ENCODE assay signal across 26 cellular contexts in the genomic region with DNA sequence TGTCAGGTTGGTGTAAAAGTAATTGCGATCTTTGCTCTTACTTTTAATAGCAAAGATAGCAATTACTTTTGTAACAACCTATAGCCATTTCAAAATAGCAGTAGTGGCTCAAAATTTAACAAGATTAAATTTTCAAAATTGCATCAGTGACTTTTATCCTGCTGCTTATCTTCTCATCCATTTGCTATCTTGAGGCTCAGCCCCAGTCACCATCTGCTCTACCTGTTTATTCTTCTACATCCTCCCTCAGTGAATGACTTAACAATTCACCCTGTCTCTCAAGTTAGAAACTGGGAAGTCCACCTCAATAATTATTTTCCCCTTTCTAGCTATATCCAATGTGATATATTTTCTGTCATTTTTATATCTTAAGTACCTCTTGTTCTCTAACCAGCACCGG.
"Had no signal": no experiment of that assay in that cellular context is flagged by ENCODE, and none has a peak within 500 bp of the region (broad histone marks: within the 10 kb centered on the region; RNA-seq: fewer than 3 reads in every experiment).

No MANE protein-coding gene starts in this region.

- H3K27me3 ChIP-seq: ascending aorta, cardiac muscle cell, dorsolateral prefrontal cortex, gastrocnemius medialis, neutrophil, ovary, transverse colon had no signal

- DNase-seq: activated CD4-positive, alpha-beta T cell treated with anti-CD3 and anti-CD28 coated beads for 48 hours; activated CD4-positive, alpha-beta T cell treated with anti-CD3 and anti-CD28 coated beads, Interleukin-2, amount 50 U/mL, for 48 hours; activated CD8-positive, alpha-beta memory T cell treated with anti-CD3 and anti-CD28 coated beads for 24 hours; activated effector memory CD4-positive, alpha-beta T cell treated with anti-CD3 and anti-CD28 coated beads, Interleukin-2, amount 50 U/mL, for 16 hours; activated naive CD4-positive, alpha-beta T cell treated with anti-CD3 and anti-CD28 coated beads, Interleukin-2, amount 10 ng/mL, durations not matched to agents 7 days and 5 days; activated naive CD8-positive, alpha-beta T cell treated with anti-CD3 and anti-CD28 coated beads, Interleukin-2, amount 10 ng/mL, durations not matched to agents 7 days and 5 days; dorsolateral prefrontal cortex; effector memory CD4-positive, alpha-beta T cell; erythroblast; gastrocnemius medialis; glutamatergic neuron; left ventricle myocardium inferior; mesendoderm; ovary; retina; stimulated activated naive CD4-positive, alpha-beta T cell; transverse colon had no signal

- H3K36me3 ChIP-seq: ascending aorta, cardiac muscle cell, gastrocnemius medialis, left ventricle myocardium inferior, neutrophil, ovary, prostate gland, transverse colon had no signal

- H3K4me3 ChIP-seq: ascending aorta, cardiac muscle cell, coronary artery, dorsolateral prefrontal cortex, gastrocnemius medialis, left ventricle myocardium inferior, lung, ovary, prostate gland, skin epidermis, transverse colon had no signal

- H3K4me1 ChIP-seq: ascending aorta, gastrocnemius medialis, left ventricle myocardium inferior, prostate gland, transverse colon had no signal

- H3K9me3 ChIP-seq: ascending aorta, gastrocnemius medialis, left ventricle myocardium inferior, neutrophil, ovary, prostate gland, transverse colon had no signal

- H3K27ac ChIP-seq: ascending aorta, cardiac muscle cell, coronary artery, dorsolateral prefrontal cortex, gastrocnemius medialis, left ventricle myocardium inferior, neutrophil, ovary, prostate gland, skin epidermis, transverse colon, VCaP had no signal

- FAIRE-seq: islet of Langerhans had no signal
